Comparison of ENCODE assay signal across 9 cellular contexts in the genomic region with DNA sequence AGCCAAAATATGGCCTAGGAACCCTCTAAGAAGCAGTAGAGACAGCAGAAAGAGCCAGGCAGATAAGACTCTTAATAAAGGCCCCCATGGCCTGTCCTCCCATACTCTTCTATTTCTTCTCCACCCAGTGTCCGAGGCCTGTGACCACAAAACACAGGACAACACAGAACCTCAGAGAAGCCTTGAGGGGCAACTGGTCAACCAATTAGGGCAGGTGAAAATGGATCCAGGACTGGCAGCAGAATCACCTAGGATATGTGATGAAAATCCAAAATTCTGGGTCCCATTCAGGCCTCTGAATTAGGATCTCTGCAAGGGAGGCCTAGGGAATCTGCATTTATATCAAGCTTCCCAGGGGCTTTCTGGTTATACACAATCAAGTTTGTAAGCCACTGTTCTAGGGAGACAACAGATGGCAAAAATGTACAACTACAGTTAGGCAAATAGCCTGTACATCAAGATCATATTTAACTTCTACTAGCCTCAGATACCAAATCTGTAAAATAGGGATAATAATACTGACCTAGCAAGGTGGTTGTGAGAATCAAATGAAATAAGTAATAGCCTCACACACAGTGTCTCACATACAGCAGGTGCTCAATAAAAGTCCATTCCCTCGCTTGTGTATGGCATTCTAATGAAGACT. TPM values are rescaled to one million over a fixed set of nuclear protein-coding genes. Genes with fewer than 3 reads are reported as not detected.
DNase-seq lines count a peak whose midpoint lies in the region; ATAC-seq and TF ChIP-seq lines count a peak whose summit lies in the region.
"Had no signal": no experiment of that assay in that cellular context is flagged by ENCODE, and none has a peak within 500 bp of the region (broad histone marks: within the 10 kb centered on the region; RNA-seq: fewer than 3 reads in every experiment).

No MANE protein-coding gene starts in this region.

- peak overlapping the region; percentile 57 for H3K27ac ChIP-seq in CD8-positive, alpha-beta memory T cell (ENCODE audit: low read depth, low read length)
- H3K27ac ChIP-seq in adrenal gland, result peak overlapping the region; percentile 3 to 85 (median 77)
- H3K27ac ChIP-seq in aorta (ENCODE audit: low read depth in 1 of 2, low read length in 2 of 2), result no peak overlapping the region
- H3K27ac ChIP-seq: esophagus muscularis mucosa had no signal

- peaks cover 86% of the 10 kb centered on the region for H3K4me1 ChIP-seq in CD8-positive, alpha-beta memory T cell (ENCODE audit: insufficient read depth, low read length)
- peaks cover 38 to 61% of the 10 kb centered on the region in 2 donors for H3K4me1 ChIP-seq in adrenal gland (replicated peaks in 1 of 2)
- H3K4me1 ChIP-seq in aorta (ENCODE audit: control insufficient read depth in 1 of 2, insufficient read depth in 2 of 2, low read length in 2 of 2), result peaks cover 0 to 1% of the 10 kb centered on the region in 2 donors

- TF ChIP-seq POLR2A in adrenal gland (IDR thresholded peaks at IDR 0.05), result no peak

- POLR2A ChIA-PET in CD8-positive, alpha-beta memory T cell (lab: Charles Lee), result interaction anchor here (4.2 kb wide), 1 partner anchor 12 kb away, joined by 27 read pairs; no protein-coding TSS in a partner anchor

- H3K9me3 ChIP-seq in CD8-positive, alpha-beta memory T cell (ENCODE audit: low read length), result no peaks in the 10 kb centered on the region
- H3K9me3 ChIP-seq in adrenal gland (replicated peaks in 1 of 3), result no peaks in the 10 kb centered on the region
- H3K9me3 ChIP-seq in aorta (ENCODE audit: control insufficient read depth, low read length), result no peaks in the 10 kb centered on the region
- H3K9me3 ChIP-seq: esophagus muscularis mucosa had no signal

- H3K27ac Mint-ChIP-seq in CD8-positive, alpha-beta memory T cell, result peak overlapping the region; percentile 94 to 99 (median 97)
- peak overlapping the region; percentile 62 to 91 (median 83) for H3K27ac Mint-ChIP-seq in IgD-negative memory B cell
- H3K27ac Mint-ChIP-seq in natural killer cell treated with Interleukin-12 subunit alpha and Interleukin-12 subunit beta and Interleukin-15 and Interleukin-18, amount 100 ng/mL, for 72 hours, result peak overlapping the region; percentile 97 to 99

- peak overlapping the region; percentile 61 to 83 (median 78) for H3K4me3 Mint-ChIP-seq in CD8-positive, alpha-beta memory T cell
- H3K4me3 Mint-ChIP-seq in IgD-negative memory B cell, result peak overlapping the region in 3 of 4 donors; percentile 24 to 63 (median 52)
- H3K4me3 Mint-ChIP-seq in natural killer cell treated with Interleukin-12 subunit alpha and Interleukin-12 subunit beta and Interleukin-15 and Interleukin-18, amount 100 ng/mL, for 72 hours, result peak overlapping the region; percentile 84

- no peaks in the 10 kb centered on the region for H3K27me3 Mint-ChIP-seq in CD8-positive, alpha-beta memory T cell
- no peaks in the 10 kb centered on the region for H3K27me3 Mint-ChIP-seq in IgD-negative memory B cell
- no peaks in the 10 kb centered on the region for H3K27me3 Mint-ChIP-seq in natural killer cell treated with Interleukin-12 subunit alpha and Interleukin-12 subunit beta and Interleukin-15 and Interleukin-18, amount 100 ng/mL, for 72 hours

- H3K36me3 Mint-ChIP-seq in CD8-positive, alpha-beta memory T cell, result peaks cover 0 to 13% (median 0%) of the 10 kb centered on the region in 3 donors
- peaks cover 3% of the 10 kb centered on the region for H3K36me3 Mint-ChIP-seq in IgD-negative memory B cell
- peaks cover 24% of the 10 kb centered on the region for H3K36me3 Mint-ChIP-seq in natural killer cell treated with Interleukin-12 subunit alpha and Interleukin-12 subunit beta and Interleukin-15 and Interleukin-18, amount 100 ng/mL, for 72 hours

- no peak for TF ChIP-seq CTCF in adrenal gland (IDR thresholded peaks at IDR 0.05)

- H3K9me3 Mint-ChIP-seq in CD8-positive, alpha-beta memory T cell, result no peaks in the 10 kb centered on the region
- no peaks in the 10 kb centered on the region for H3K9me3 Mint-ChIP-seq in IgD-negative memory B cell
- no peaks in the 10 kb centered on the region for H3K9me3 Mint-ChIP-seq in natural killer cell treated with Interleukin-12 subunit alpha and Interleukin-12 subunit beta and Interleukin-15 and Interleukin-18, amount 100 ng/mL, for 72 hours

- intact Hi-C loops in adrenal gland (cut with DNase I), result no loop called here
- intact Hi-C loops in aorta (cut with DNase I), result no loop called here

- peak overlapping the region; percentile 6 for H3K4me3 ChIP-seq in CD8-positive, alpha-beta memory T cell (ENCODE audit: low read length)
- H3K4me3 ChIP-seq in adrenal gland (no peak overlapping the region), aorta (ENCODE audit: low read length in 2 of 2) (no peak overlapping the region)
- H3K4me3 ChIP-seq: esophagus muscularis mucosa had no signal

- H3K27me3 ChIP-seq in CD8-positive, alpha-beta memory T cell (ENCODE audit: insufficient read depth, low read length, poor library complexity, severe bottlenecking), result no peaks in the 10 kb centered on the region
- H3K27me3 ChIP-seq in adrenal gland, result no peaks in the 10 kb centered on the region
- no peaks in the 10 kb centered on the region for H3K27me3 ChIP-seq in aorta (ENCODE audit: control insufficient read depth in 1 of 2, insufficient read depth in 2 of 2, low read length in 1 of 2)
- H3K27me3 ChIP-seq: esophagus muscularis mucosa had no signal

- DNase-seq in CD8-positive, alpha-beta memory T cell, result no peak
- DNase-seq in adrenal gland (no peak), aorta (no peak), activated gamma-delta T cell treated with Interleukin-2 at 50 U/mL for 16 hours (no peak)
- no peak for DNase-seq in natural killer cell treated with Interleukin-12 subunit alpha and Interleukin-12 subunit beta and Interleukin-15 and Interleukin-18, amount 100 ng/mL, for 72 hours (ENCODE audit: low spot score)
- DNase-seq: caudate nucleus had no signal

- H3K4me1 Mint-ChIP-seq in CD8-positive, alpha-beta memory T cell, result peaks cover 89 to 95% (median 95%) of the 10 kb centered on the region in 3 donors
- peaks cover 42 to 48% (median 43%) of the 10 kb centered on the region in 3 donors for H3K4me1 Mint-ChIP-seq in IgD-negative memory B cell
- peaks cover 82 to 92% of the 10 kb centered on the region in 2 donors for H3K4me1 Mint-ChIP-seq in natural killer cell treated with Interleukin-12 subunit alpha and Interleukin-12 subunit beta and Interleukin-15 and Interleukin-18, amount 100 ng/mL, for 72 hours (ENCODE audit: low read depth in 2 of 2)

- ATAC-seq in natural killer cell treated with Interleukin-12 subunit alpha and Interleukin-12 subunit beta and Interleukin-15 and Interleukin-18, amount 100 ng/mL, for 72 hours, result no peak
- ATAC-seq in aorta (ENCODE audit: low FRiP score), result no peak
- ATAC-seq in GM21381 (IDR thresholded peaks at IDR 0.05; ENCODE audit: unreplicated experiment), result no peak

- CTCF ChIA-PET in CD8-positive, alpha-beta memory T cell (lab: Charles Lee), result interaction anchor here (1.7 to 2.3 kb wide), 3 partner anchors 7 to 12 kb away, joined by 5 to 8 read pairs (median 5); no protein-coding TSS in a partner anchor

- WGBS in adrenal gland, 4 donors, result 74 to 81% (median 80%) methylated on average over 2 of the region's 2 CpGs
- 96 to 97% methylated on average over 2 of the region's 2 CpGs for WGBS in aorta, 2 donors

- H3K36me3 ChIP-seq in CD8-positive, alpha-beta memory T cell (ENCODE audit: insufficient read depth, low read length), result no peaks in the 10 kb centered on the region
- H3K36me3 ChIP-seq in adrenal gland (replicated peaks in 1 of 2) (no peaks in the 10 kb centered on the region), aorta (ENCODE audit: control insufficient read depth in 1 of 2, insufficient read depth in 2 of 2, low read length in 1 of 2) (peaks cover 0 to 3% of the 10 kb centered on the region in 2 donors)
- H3K36me3 ChIP-seq: esophagus muscularis mucosa had no signal

RNA-seq across cellular contexts. Expression of a gene that starts 10.4 kb away (rescaled TPM):
- total RNA-seq in CD8-positive, alpha-beta memory T cell, result 100 to 1,000 TPM; 187 to 195 TPM
- polyA plus RNA-seq in CD8-positive, alpha-beta memory T cell, result 132 TPM
- polyA plus RNA-seq in IgD-negative memory B cell, result 15.3 TPM
- 10 to 100 TPM; 17.7 to 78.3 (median 46.7) TPM for total RNA-seq in adrenal gland
- polyA plus RNA-seq in adrenal gland, result 100 to 1,000 TPM in 1 of 3 donors, 10 to 100 TPM in 2; 12.6 to 102 (median 12.7) TPM
- 100 to 1,000 TPM; 136 to 243 TPM for total RNA-seq in natural killer cell treated with Interleukin-12 subunit alpha and Interleukin-12 subunit beta and Interleukin-15 and Interleukin-18, amount 100 ng/mL, for 72 hours
- total RNA-seq in aorta, result 10 to 100 TPM; 54.3 to 67.5 TPM
- 10 to 100 TPM; 20.5 to 34.7 TPM for polyA plus RNA-seq in aorta

RNA-seq across cellular contexts. Expression of a gene that starts 39.7 kb away (rescaled TPM):
- total RNA-seq in CD8-positive, alpha-beta memory T cell, result 10 to 100 TPM; 11.5 to 11.9 TPM
- polyA plus RNA-seq in CD8-positive, alpha-beta memory T cell, result 43.9 TPM
- polyA plus RNA-seq in IgD-negative memory B cell, result 36.0 TPM
- 10 to 100 TPM; 11.1 to 18.2 (median 13.6) TPM for total RNA-seq in adrenal gland
- polyA plus RNA-seq in adrenal gland, result 10 to 100 TPM; 14.5 to 21.6 (median 17.4) TPM
- 10 to 100 TPM; 13.2 to 13.3 TPM for total RNA-seq in natural killer cell treated with Interleukin-12 subunit alpha and Interleukin-12 subunit beta and Interleukin-15 and Interleukin-18, amount 100 ng/mL, for 72 hours
- total RNA-seq in aorta, result 10 to 100 TPM; 12.5 to 14.5 TPM
- polyA plus RNA-seq in aorta, result 10 to 100 TPM; 15.4 to 21.7 TPM

RNA-seq across cellular contexts. Expression of a gene that starts 39.8 kb away (rescaled TPM):
- total RNA-seq in CD8-positive, alpha-beta memory T cell, result 10 to 100 TPM; 17.4 to 17.9 TPM
- 22.4 TPM for polyA plus RNA-seq in CD8-positive, alpha-beta memory T cell
- polyA plus RNA-seq in IgD-negative memory B cell (26.1 TPM), adrenal gland (10 to 100 TPM; 16.2 to 33.8 (median 20.4) TPM), aorta (10 to 100 TPM in 1 of 2 donors, 1 to 10 TPM in 1; 4.0 to 27.1 TPM)
- total RNA-seq in adrenal gland (10 to 100 TPM in 6 of 8 donors, 1 to 10 TPM in 2; 9.5 to 19.6 (median 12.3) TPM), aorta (10 to 100 TPM; 14.4 to 18.3 TPM)
- total RNA-seq in natural killer cell treated with Interleukin-12 subunit alpha and Interleukin-12 subunit beta and Interleukin-15 and Interleukin-18, amount 100 ng/mL, for 72 hours, result 10 to 100 TPM; 18.4 to 27.5 TPM

Comparison
In these comparisons a context has a peak if more than half of its experiments do, and no peak if none do; other contexts are left out.
1. H3K27ac ChIP-seq: peak in CD8-positive, alpha-beta memory T cell (single experiment) and adrenal gland (5 of 5); none in aorta (0 of 2).
2. Peak in every context shown above with its lines, with median percentiles within 50 percentile points of each other: H3K27ac Mint-ChIP-seq and H3K4me3 Mint-ChIP-seq.